1 cellular context compared by ENCODE assay signal in the genomic region with DNA sequence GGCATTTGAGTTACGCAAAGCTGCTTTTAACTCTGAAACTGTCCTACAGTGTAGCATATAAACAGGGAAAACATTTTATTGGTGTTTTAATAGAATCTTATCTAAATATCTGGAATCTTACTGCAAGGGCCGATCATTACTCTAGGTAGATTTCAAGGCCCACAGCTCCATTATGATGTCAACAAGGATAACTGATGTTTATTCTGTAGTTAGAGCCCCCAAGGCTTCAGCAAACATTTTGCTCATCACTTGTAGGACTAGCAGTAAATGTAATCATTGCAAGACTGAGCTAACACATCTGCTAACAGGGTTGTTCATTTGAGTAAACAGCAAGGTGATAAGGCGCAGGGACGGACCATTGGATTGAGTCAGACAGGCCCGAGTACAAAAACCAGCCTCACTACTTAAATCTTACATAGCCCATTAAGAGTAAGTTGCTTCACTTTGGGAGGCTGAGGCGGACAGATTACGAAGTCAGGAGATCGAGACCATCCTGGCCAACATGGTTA.
TF ChIP-seq lines count a peak whose summit lies in the region.

No MANE protein-coding gene starts in this region.

TF ChIP-seq in HepG2, 621 proteins besides CTCF, POLR2A, EP300 and RAD21 (continued from another document and continues in another):
- TF ChIP-seq, protein P1, sequence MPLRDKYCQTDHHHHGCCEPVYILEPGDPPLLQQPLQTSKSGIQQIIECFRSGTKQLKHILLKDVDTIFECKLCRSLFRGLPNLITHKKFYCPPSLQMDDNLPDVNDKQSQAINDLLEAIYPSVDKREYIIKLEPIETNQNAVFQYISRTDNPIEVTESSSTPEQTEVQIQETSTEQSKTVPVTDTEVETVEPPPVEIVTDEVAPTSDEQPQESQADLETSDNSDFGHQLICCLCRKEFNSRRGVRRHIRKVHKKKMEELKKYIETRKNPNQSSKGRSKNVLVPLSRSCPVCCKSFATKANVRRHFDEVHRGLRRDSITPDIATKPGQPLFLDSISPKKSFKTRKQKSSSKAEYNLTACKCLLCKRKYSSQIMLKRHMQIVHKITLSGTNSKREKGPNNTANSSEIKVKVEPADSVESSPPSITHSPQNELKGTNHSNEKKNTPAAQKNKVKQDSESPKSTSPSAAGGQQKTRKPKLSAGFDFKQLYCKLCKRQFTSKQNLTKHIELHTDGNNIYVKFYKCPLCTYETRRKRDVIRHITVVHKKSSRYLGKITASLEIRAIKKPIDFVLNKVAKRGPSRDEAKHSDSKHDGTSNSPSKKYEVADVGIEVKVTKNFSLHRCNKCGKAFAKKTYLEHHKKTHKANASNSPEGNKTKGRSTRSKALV (CRISPR knock-in tag; IDR thresholded peaks at IDR 0.05) = no peak; the same call in 1 of the 2 replicates
- TF ChIP-seq, protein P2, sequence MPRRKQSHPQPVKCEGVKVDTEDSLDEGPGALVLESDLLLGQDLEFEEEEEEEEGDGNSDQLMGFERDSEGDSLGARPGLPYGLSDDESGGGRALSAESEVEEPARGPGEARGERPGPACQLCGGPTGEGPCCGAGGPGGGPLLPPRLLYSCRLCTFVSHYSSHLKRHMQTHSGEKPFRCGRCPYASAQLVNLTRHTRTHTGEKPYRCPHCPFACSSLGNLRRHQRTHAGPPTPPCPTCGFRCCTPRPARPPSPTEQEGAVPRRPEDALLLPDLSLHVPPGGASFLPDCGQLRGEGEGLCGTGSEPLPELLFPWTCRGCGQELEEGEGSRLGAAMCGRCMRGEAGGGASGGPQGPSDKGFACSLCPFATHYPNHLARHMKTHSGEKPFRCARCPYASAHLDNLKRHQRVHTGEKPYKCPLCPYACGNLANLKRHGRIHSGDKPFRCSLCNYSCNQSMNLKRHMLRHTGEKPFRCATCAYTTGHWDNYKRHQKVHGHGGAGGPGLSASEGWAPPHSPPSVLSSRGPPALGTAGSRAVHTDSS (CRISPR knock-in tag; conservative IDR thresholded peaks at IDR 0.05) = no peak
- TF ChIP-seq RCOR2 (CRISPR knock-in tag; IDR thresholded peaks at IDR 0.05) (peak; percentile 96), ZNF263 (CRISPR knock-in tag; IDR thresholded peaks at IDR 0.05) (no peak), NONO (IDR thresholded peaks at IDR 0.05) (no peak), NONO (CRISPR knock-in tag; conservative IDR thresholded peaks at IDR 0.05) (peak; percentile 77), MEIS2 (CRISPR knock-in tag; IDR thresholded peaks at IDR 0.05) (peak; percentile 83), MBD4 (IDR thresholded peaks at IDR 0.05; ENCODE audit: borderline replicate concordance, low read length) (peak; percentile 61; the same call in 1 of the 2 replicates), ZNF160 (CRISPR knock-in tag; IDR thresholded peaks at IDR 0.05) (no peak), PHF21A (CRISPR knock-in tag; IDR thresholded peaks at IDR 0.05) (peak; percentile 88), HNRNPUL1 (IDR thresholded peaks at IDR 0.05; ENCODE audit: low read depth, low read length) (no peak), REPIN1 (CRISPR knock-in tag; IDR thresholded peaks at IDR 0.05; ENCODE audit: borderline replicate concordance, low read depth) (peak; percentile 79; the same call in 1 of the 2 replicates), ZNF878 (CRISPR knock-in tag; IDR thresholded peaks at IDR 0.05) (peak; percentile 96), POGZ (CRISPR knock-in tag; IDR thresholded peaks at IDR 0.05) (peak; percentile 96), RBAK (CRISPR knock-in tag; IDR thresholded peaks at IDR 0.05) (no peak), ZNF780A (CRISPR knock-in tag; IDR thresholded peaks at IDR 0.05) (no peak), ZNF12 (CRISPR knock-in tag; IDR thresholded peaks at IDR 0.05) (peak; percentile 74; the same call in 1 of the 2 replicates), FIP1L1 (IDR thresholded peaks at IDR 0.05; ENCODE audit: borderline replicate concordance, insufficient read depth, low read depth, low read length) (no peak), CENPT (CRISPR knock-in tag; IDR thresholded peaks at IDR 0.05; ENCODE audit: low read depth) (no peak), RFXAP (CRISPR knock-in tag; IDR thresholded peaks at IDR 0.05; ENCODE audit: borderline replicate concordance) (peak; percentile 53; the same call in 1 of the 2 replicates), ZNF326 (CRISPR knock-in tag; IDR thresholded peaks at IDR 0.05; ENCODE audit: borderline replicate concordance) (no peak), HES4 (CRISPR knock-in tag; IDR thresholded peaks at IDR 0.05; ENCODE audit: borderline replicate concordance) (no peak), RELA (CRISPR knock-in tag; IDR thresholded peaks at IDR 0.05) (no peak), SMAD1 (CRISPR knock-in tag; IDR thresholded peaks at IDR 0.05; ENCODE audit: borderline replicate concordance, low read depth) (no peak), NR2F1 (CRISPR knock-in tag; IDR thresholded peaks at IDR 0.05) (peak in 1 of 2 experiments; percentile 26; a peak in 1 of 4 replicates), ZNF792 (CRISPR knock-in tag; IDR thresholded peaks at IDR 0.05) (peak; percentile 61), U2AF1 (optimal IDR thresholded peaks at IDR 0.05; ENCODE audit: low read depth, low read length) (no peak), NPAS2 (CRISPR knock-in tag; IDR thresholded peaks at IDR 0.05; ENCODE audit: borderline replicate concordance) (no peak), NFKBIZ (CRISPR knock-in tag; IDR thresholded peaks at IDR 0.05) (peak; percentile 94; the same call in 1 of the 2 replicates), RAD51 (IDR thresholded peaks at IDR 0.05; ENCODE audit: borderline replicate concordance) (no peak)
- TF ChIP-seq, protein P3, sequence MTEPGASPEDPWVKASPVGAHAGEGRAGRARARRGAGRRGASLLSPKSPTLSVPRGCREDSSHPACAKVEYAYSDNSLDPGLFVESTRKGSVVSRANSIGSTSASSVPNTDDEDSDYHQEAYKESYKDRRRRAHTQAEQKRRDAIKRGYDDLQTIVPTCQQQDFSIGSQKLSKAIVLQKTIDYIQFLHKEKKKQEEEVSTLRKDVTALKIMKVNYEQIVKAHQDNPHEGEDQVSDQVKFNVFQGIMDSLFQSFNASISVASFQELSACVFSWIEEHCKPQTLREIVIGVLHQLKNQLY (CRISPR knock-in tag; IDR thresholded peaks at IDR 0.05) = peak; percentile 60; the same call in 1 of the 2 replicates
- TF ChIP-seq, protein P4, sequence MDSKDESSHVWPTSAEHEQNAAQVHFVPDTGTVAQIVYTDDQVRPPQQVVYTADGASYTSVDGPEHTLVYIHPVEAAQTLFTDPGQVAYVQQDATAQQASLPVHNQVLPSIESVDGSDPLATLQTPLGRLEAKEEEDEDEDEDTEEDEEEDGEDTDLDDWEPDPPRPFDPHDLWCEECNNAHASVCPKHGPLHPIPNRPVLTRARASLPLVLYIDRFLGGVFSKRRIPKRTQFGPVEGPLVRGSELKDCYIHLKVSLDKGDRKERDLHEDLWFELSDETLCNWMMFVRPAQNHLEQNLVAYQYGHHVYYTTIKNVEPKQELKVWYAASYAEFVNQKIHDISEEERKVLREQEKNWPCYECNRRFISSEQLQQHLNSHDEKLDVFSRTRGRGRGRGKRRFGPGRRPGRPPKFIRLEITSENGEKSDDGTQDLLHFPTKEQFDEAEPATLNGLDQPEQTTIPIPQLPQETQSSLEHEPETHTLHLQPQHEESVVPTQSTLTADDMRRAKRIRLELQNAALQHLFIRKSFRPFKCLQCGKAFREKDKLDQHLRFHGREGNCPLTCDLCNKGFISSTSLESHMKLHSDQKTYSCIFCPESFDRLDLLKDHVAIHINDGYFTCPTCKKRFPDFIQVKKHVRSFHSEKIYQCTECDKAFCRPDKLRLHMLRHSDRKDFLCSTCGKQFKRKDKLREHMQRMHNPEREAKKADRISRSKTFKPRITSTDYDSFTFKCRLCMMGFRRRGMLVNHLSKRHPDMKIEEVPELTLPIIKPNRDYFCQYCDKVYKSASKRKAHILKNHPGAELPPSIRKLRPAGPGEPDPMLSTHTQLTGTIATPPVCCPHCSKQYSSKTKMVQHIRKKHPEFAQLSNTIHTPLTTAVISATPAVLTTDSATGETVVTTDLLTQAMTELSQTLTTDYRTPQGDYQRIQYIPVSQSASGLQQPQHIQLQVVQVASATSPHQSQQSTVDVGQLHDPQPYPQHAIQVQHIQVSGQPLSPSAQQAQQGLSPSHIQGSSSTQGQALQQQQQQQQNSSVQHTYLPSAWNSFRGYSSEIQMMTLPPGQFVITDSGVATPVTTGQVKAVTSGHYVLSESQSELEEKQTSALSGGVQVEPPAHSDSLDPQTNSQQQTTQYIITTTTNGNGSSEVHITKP (CRISPR knock-in tag; IDR thresholded peaks at IDR 0.05; ENCODE audit: low read depth) = peak; percentile 93
- TF ChIP-seq, protein P5, sequence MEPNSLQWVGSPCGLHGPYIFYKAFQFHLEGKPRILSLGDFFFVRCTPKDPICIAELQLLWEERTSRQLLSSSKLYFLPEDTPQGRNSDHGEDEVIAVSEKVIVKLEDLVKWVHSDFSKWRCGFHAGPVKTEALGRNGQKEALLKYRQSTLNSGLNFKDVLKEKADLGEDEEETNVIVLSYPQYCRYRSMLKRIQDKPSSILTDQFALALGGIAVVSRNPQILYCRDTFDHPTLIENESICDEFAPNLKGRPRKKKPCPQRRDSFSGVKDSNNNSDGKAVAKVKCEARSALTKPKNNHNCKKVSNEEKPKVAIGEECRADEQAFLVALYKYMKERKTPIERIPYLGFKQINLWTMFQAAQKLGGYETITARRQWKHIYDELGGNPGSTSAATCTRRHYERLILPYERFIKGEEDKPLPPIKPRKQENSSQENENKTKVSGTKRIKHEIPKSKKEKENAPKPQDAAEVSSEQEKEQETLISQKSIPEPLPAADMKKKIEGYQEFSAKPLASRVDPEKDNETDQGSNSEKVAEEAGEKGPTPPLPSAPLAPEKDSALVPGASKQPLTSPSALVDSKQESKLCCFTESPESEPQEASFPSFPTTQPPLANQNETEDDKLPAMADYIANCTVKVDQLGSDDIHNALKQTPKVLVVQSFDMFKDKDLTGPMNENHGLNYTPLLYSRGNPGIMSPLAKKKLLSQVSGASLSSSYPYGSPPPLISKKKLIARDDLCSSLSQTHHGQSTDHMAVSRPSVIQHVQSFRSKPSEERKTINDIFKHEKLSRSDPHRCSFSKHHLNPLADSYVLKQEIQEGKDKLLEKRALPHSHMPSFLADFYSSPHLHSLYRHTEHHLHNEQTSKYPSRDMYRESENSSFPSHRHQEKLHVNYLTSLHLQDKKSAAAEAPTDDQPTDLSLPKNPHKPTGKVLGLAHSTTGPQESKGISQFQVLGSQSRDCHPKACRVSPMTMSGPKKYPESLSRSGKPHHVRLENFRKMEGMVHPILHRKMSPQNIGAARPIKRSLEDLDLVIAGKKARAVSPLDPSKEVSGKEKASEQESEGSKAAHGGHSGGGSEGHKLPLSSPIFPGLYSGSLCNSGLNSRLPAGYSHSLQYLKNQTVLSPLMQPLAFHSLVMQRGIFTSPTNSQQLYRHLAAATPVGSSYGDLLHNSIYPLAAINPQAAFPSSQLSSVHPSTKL (CRISPR knock-in tag; IDR thresholded peaks at IDR 0.05) = peak; percentile 99
- TF ChIP-seq, protein P6, sequence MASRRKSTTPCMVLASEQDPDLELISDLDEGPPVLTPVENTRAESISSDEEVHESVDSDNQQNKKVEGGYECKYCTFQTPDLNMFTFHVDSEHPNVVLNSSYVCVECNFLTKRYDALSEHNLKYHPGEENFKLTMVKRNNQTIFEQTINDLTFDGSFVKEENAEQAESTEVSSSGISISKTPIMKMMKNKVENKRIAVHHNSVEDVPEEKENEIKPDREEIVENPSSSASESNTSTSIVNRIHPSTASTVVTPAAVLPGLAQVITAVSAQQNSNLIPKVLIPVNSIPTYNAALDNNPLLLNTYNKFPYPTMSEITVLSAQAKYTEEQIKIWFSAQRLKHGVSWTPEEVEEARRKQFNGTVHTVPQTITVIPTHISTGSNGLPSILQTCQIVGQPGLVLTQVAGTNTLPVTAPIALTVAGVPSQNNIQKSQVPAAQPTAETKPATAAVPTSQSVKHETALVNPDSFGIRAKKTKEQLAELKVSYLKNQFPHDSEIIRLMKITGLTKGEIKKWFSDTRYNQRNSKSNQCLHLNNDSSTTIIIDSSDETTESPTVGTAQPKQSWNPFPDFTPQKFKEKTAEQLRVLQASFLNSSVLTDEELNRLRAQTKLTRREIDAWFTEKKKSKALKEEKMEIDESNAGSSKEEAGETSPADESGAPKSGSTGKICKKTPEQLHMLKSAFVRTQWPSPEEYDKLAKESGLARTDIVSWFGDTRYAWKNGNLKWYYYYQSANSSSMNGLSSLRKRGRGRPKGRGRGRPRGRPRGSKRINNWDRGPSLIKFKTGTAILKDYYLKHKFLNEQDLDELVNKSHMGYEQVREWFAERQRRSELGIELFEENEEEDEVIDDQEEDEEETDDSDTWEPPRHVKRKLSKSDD (CRISPR knock-in tag; IDR thresholded peaks at IDR 0.05; ENCODE audit: low read depth) = peak; percentile 91
- TF ChIP-seq, protein P7, sequence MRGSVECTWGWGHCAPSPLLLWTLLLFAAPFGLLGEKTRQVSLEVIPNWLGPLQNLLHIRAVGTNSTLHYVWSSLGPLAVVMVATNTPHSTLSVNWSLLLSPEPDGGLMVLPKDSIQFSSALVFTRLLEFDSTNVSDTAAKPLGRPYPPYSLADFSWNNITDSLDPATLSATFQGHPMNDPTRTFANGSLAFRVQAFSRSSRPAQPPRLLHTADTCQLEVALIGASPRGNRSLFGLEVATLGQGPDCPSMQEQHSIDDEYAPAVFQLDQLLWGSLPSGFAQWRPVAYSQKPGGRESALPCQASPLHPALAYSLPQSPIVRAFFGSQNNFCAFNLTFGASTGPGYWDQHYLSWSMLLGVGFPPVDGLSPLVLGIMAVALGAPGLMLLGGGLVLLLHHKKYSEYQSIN (CRISPR knock-in tag; IDR thresholded peaks at IDR 0.05; ENCODE audit: borderline replicate concordance) = no peak
- TF ChIP-seq, protein P8, sequence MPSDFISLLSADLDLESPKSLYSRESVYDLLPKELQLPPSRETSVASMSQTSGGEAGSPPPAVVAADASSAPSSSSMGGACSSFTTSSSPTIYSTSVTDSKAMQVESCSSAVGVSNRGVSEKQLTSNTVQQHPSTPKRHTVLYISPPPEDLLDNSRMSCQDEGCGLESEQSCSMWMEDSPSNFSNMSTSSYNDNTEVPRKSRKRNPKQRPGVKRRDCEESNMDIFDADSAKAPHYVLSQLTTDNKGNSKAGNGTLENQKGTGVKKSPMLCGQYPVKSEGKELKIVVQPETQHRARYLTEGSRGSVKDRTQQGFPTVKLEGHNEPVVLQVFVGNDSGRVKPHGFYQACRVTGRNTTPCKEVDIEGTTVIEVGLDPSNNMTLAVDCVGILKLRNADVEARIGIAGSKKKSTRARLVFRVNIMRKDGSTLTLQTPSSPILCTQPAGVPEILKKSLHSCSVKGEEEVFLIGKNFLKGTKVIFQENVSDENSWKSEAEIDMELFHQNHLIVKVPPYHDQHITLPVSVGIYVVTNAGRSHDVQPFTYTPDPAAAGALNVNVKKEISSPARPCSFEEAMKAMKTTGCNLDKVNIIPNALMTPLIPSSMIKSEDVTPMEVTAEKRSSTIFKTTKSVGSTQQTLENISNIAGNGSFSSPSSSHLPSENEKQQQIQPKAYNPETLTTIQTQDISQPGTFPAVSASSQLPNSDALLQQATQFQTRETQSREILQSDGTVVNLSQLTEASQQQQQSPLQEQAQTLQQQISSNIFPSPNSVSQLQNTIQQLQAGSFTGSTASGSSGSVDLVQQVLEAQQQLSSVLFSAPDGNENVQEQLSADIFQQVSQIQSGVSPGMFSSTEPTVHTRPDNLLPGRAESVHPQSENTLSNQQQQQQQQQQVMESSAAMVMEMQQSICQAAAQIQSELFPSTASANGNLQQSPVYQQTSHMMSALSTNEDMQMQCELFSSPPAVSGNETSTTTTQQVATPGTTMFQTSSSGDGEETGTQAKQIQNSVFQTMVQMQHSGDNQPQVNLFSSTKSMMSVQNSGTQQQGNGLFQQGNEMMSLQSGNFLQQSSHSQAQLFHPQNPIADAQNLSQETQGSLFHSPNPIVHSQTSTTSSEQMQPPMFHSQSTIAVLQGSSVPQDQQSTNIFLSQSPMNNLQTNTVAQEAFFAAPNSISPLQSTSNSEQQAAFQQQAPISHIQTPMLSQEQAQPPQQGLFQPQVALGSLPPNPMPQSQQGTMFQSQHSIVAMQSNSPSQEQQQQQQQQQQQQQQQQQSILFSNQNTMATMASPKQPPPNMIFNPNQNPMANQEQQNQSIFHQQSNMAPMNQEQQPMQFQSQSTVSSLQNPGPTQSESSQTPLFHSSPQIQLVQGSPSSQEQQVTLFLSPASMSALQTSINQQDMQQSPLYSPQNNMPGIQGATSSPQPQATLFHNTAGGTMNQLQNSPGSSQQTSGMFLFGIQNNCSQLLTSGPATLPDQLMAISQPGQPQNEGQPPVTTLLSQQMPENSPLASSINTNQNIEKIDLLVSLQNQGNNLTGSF (CRISPR knock-in tag; IDR thresholded peaks at IDR 0.05) = no peak
